15 cellular contexts compared by ENCODE assay signal in the genomic region with DNA sequence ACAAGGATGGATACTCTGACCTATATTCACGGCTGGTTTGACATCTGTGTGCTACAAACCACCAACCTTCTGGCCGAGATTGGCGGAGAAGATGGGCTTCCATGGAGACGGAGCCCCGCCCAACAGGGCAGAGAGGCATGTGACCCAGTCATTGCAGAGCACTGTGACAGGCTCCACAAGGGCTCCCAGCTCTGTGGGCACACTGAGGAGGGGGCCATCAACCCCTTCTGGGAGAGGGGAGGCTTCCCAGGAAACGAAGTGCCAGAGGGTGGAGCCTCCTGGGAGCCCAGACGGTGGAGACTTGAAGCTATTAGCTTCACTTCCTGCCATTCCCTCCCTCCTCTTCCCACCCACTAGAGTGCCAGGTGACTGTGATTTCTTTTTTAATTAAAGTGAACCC.
DNase-seq lines count a peak whose midpoint lies in the region; ATAC-seq and TF ChIP-seq lines count a peak whose summit lies in the region.
"Had no signal": no experiment of that assay in that cellular context is flagged by ENCODE, and none has a peak within 500 bp of the region (broad histone marks: within the 10 kb centered on the region; RNA-seq: fewer than 3 reads in every experiment).

No MANE protein-coding gene starts in this region.

- no peak overlapping the region for H3K27ac ChIP-seq in endodermal cell (ENCODE audit: low read depth, low read length)
- peak overlapping the region in 12 of 21 experiments; percentile 25 to 78 (median 60) for H3K27ac ChIP-seq in skin epidermis
- H3K27ac ChIP-seq: tibial artery had no signal

- H3K4me1 ChIP-seq in endodermal cell (ENCODE audit: control insufficient read depth, insufficient read depth, low read length), result no peaks in the 10 kb centered on the region
- H3K4me1 ChIP-seq: A549, tibial artery had no signal

- no peaks in the 10 kb centered on the region for H3K36me3 ChIP-seq in endodermal cell (ENCODE audit: control insufficient read depth, insufficient read depth, low read length)
- H3K36me3 ChIP-seq: tibial artery had no signal

- H3K27me3 ChIP-seq in endodermal cell (ENCODE audit: control insufficient read depth, insufficient read depth, low read length, poor library complexity, severe bottlenecking), result no peaks in the 10 kb centered on the region

- 50 to 63% methylated on average over 1 to 7 of the region's 7 CpGs for WGBS in endodermal cell (ENCODE audit: insufficient coverage in 1 of 2, insufficient read length in 1 of 2), 2 experiments

- no peak for TF ChIP-seq CTCF in endodermal cell (conservative IDR thresholded peaks at IDR 0.05)

- H3K4me3 ChIP-seq in endodermal cell (ENCODE audit: low read length) (no peak overlapping the region), skin epidermis (no peak overlapping the region)
- H3K4me3 ChIP-seq: A549, smooth muscle cell, tibial artery had no signal

- no peaks in the 10 kb centered on the region for H3K4me1 Mint-ChIP-seq in endodermal cell
- H3K4me1 Mint-ChIP-seq: activated naive CD4-positive, alpha-beta T cell treated with anti-CD3 and anti-CD28 coated beads, Interleukin-2, amount 50 U/mL, for 24 hours had no signal

- H3K9ac ChIP-seq in endodermal cell (ENCODE audit: extremely low read depth, low read length, poor library complexity, severe bottlenecking), result no peak overlapping the region

- ATAC-seq in HG02970 (IDR thresholded peaks at IDR 0.05; ENCODE audit: low FRiP score, unreplicated experiment) (no peak), GM18867 (IDR thresholded peaks at IDR 0.05; ENCODE audit: unreplicated experiment) (no peak)
- ATAC-seq: A549; naive thymus-derived CD8-positive, alpha-beta T cell had no signal

- H3K36me3 Mint-ChIP-seq in endodermal cell (ENCODE audit: low read depth), result no peaks in the 10 kb centered on the region
- H3K36me3 Mint-ChIP-seq: naive thymus-derived CD8-positive, alpha-beta T cell had no signal

- H3K27ac Mint-ChIP-seq in endodermal cell, result no peak overlapping the region
- H3K27ac Mint-ChIP-seq: activated naive CD4-positive, alpha-beta T cell treated with anti-CD3 and anti-CD28 coated beads, Interleukin-2, amount 50 U/mL, for 24 hours; naive thymus-derived CD8-positive, alpha-beta T cell had no signal

- peaks cover 4% of the 10 kb centered on the region for H3K9me3 Mint-ChIP-seq in endodermal cell

- H3K9me3 ChIP-seq in endodermal cell (ENCODE audit: control insufficient read depth, low read length), result no peaks in the 10 kb centered on the region
- H3K9me3 ChIP-seq: A549, tibial artery had no signal

- no peak overlapping the region for H3K4me3 Mint-ChIP-seq in endodermal cell
- H3K4me3 Mint-ChIP-seq: activated naive CD4-positive, alpha-beta T cell treated with anti-CD3 and anti-CD28 coated beads, Interleukin-2, amount 50 U/mL, for 24 hours; naive thymus-derived CD8-positive, alpha-beta T cell had no signal

- DNase-seq in NCI-H1417 (lab: John Stamatoyannopoulos, UW) (peak; percentile 40 to 87 (median 54)), NCI-H1417 treated with DMSO at 0.1 percent for 48 hours (lab: John Stamatoyannopoulos, UW) (no peak), NCI-H345 (lab: John Stamatoyannopoulos, UW) (peak; percentile 71), endodermal cell (peak; percentile 77), occipital lobe (lab: John Stamatoyannopoulos, UW) (no peak)
- DNase-seq: activated CD4-positive, alpha-beta T cell treated with anti-CD3 and anti-CD28 coated beads, Interleukin-2, amount 50 U/mL, for 4 hours; naive thymus-derived CD8-positive, alpha-beta T cell; T-helper 1 cell had no signal

- no peaks in the 10 kb centered on the region for H3K27me3 Mint-ChIP-seq in endodermal cell (ENCODE audit: insufficient read depth)

Comparison
In these comparisons a context has a peak if more than half of its experiments do, and no peak if none do; other contexts are left out.
1. DNase-seq: peak in NCI-H1417 (3 of 3), NCI-H345 (single experiment) and endodermal cell (single experiment); none in NCI-H1417 treated with DMSO at 0.1 percent for 48 hours (single experiment) and occipital lobe (single experiment).